In genomic region chr7:50303894-50304157, GRCh38 we compare ENCODE assay signal across 8 cellular contexts. TPM values are rescaled to one million over a fixed set of nuclear protein-coding genes. Genes with fewer than 3 reads are reported as not detected.
DNase-seq lines count a peak whose midpoint lies in the region; ATAC-seq and TF ChIP-seq lines count a peak whose summit lies in the region.

No MANE protein-coding gene starts in this region.

- ATAC-seq in GM18498 (IDR thresholded peaks at IDR 0.05; ENCODE audit: unreplicated experiment) (peak; percentile 36), GM21737 (IDR thresholded peaks at IDR 0.05; ENCODE audit: unreplicated experiment) (peak; percentile 18), left ventricle myocardium superior (peak; percentile 31)

- H3K27ac ChIP-seq in tibial artery, result no peak overlapping the region

- DNase-seq in NOMO-1 (lab: John Stamatoyannopoulos, UW; ENCODE audit: unreplicated experiment in 2 of 2) (peak; percentile 57 to 71), left ventricle myocardium superior (peak; percentile 49), tibial artery (no peak), UCSD-AML1 (lab: John Stamatoyannopoulos, UW; ENCODE audit: unreplicated experiment) (no peak), NCI-H2171 (lab: John Stamatoyannopoulos, UW) (no peak), NCI-H2029 treated with DMSO at 0.1 percent for 48 hours (lab: John Stamatoyannopoulos, UW) (no peak)

- no peaks in the 10 kb centered on the region for H3K9me3 ChIP-seq in tibial artery

- peaks cover 0 to 34% of the 10 kb centered on the region in 2 donors for H3K27me3 ChIP-seq in tibial artery

- intact Hi-C loops in left ventricle myocardium superior (cut with micrococcal nuclease), result no loop called here
- intact Hi-C loops in tibial artery (cut with DNase I; ENCODE audit: low total_unique reads), result no loop called here

- TF ChIP-seq CTCF in tibial artery (IDR thresholded peaks at IDR 0.05), result no peak

- H3K4me3 ChIP-seq in tibial artery, result peak overlapping the region; percentile 40 to 44

- H3K4me1 ChIP-seq in tibial artery, result peaks cover 0 to 16% (median 5%) of the 10 kb centered on the region in 4 donors

- H3K36me3 ChIP-seq in tibial artery, result no peaks in the 10 kb centered on the region

RNA-seq across cellular contexts. Expression of gene IKZF1, which starts 0.7 kb away (rescaled TPM):
- 3.7 TPM for total RNA-seq in left ventricle myocardium superior

Comparison
In these comparisons a context has a peak if more than half of its experiments do, and no peak if none do; other contexts are left out.
1. DNase-seq: peak in NOMO-1 (2 of 2) and left ventricle myocardium superior (single experiment); none in tibial artery (0 of 2), UCSD-AML1 (single experiment), NCI-H2171 (single experiment) and NCI-H2029 treated with DMSO at 0.1 percent for 48 hours (single experiment).
2. Peak in every context shown above with its lines, with median percentiles within 50 percentile points of each other: ATAC-seq.